Comparison of ENCODE assay signal across 8 cellular contexts in the genomic region with DNA sequence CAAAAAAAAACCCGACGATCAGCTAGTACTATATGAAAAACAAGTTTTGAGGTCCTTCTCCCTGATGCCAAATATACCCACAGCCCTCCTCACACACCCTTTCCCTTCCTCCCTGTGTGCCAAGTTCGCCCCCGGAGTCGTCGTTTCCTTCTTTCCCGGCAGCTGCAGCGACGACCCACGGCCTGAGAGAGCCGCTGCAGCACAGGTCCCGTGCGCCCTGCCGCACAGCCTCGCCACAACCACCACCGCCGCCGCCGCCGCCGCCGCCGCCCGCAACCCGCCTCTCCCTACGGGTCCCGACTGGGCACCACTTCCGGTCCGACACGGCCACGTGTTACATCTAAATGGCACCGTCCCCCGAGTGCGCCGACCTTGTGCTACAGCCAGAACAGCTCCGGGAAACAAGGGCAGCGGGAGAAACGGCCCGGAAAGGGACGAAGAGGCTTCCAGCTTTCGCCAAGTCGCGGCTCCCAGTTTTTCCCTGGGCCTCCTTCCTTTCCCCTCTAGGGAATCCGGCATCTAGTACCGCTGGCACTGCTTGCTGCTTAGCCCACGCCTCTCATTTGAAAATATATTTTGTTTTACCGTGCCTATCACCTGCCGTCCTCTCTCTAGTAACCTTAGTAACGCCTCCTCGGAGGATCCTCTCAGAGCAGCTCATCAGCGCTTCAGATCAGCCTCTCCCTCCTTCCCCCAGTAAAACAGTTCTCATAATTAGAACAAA. TPM values are rescaled to one million over a fixed set of nuclear protein-coding genes. Genes with fewer than 3 reads are reported as not detected.
DNase-seq lines count a peak whose midpoint lies in the region; ATAC-seq and TF ChIP-seq lines count a peak whose summit lies in the region.

A gene with protein sequence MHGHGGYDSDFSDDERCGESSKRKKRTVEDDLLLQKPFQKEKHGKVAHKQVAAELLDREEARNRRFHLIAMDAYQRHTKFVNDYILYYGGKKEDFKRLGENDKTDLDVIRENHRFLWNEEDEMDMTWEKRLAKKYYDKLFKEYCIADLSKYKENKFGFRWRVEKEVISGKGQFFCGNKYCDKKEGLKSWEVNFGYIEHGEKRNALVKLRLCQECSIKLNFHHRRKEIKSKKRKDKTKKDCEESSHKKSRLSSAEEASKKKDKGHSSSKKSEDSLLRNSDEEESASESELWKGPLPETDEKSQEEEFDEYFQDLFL (minus strand): TSS at position 315 of the 724 bp plus-strand sequence. CDS start 2,486 bp downstream, outside the sequence.

- no peaks in the 10 kb centered on the region for H3K27me3 Mint-ChIP-seq in chondrocyte (ENCODE audit: low read depth)

- no peaks in the 10 kb centered on the region for H3K36me3 Mint-ChIP-seq in chondrocyte (ENCODE audit: low read depth)

- H3K4me3 Mint-ChIP-seq in chondrocyte (ENCODE audit: unreplicated experiment): no peak within 1 kb of the TSS

- no peaks in the 10 kb centered on the region for H3K9me3 Mint-ChIP-seq in chondrocyte (ENCODE audit: low read depth)

- no peaks in the 10 kb centered on the region for H3K4me1 Mint-ChIP-seq in chondrocyte (ENCODE audit: low read depth)

- no peak within 1 kb of the TSS for H3K27ac Mint-ChIP-seq in chondrocyte (ENCODE audit: unreplicated experiment)

- peak; percentile 82 for TF ChIP-seq CTCF in chondrocyte (IDR thresholded peaks at IDR 0.05)

- peak; percentile 76 for ATAC-seq in GM19025 (IDR thresholded peaks at IDR 0.05; ENCODE audit: low read depth, unreplicated experiment)
- ATAC-seq in HG03280 (IDR thresholded peaks at IDR 0.05; ENCODE audit: unreplicated experiment): peak; percentile 86

- peak; percentile 68 for DNase-seq in AML-193 (lab: John Stamatoyannopoulos, UW)
- DNase-seq in NCI-H345 treated with DMSO at 0.1 percent for 48 hours (lab: John Stamatoyannopoulos, UW; ENCODE audit: unreplicated experiment): peak; percentile 51
- DNase-seq in activated CD4-positive, CD25-positive, alpha-beta regulatory T cell treated with anti-CD3 and anti-CD28 coated beads, Interleukin-2, amount 50 U/mL, for 72 hours: peak; percentile 92
- DNase-seq in chondrocyte (ENCODE audit: low spot score): peak; percentile 99
- peak; percentile 74 for DNase-seq in kidney glomerular epithelial cell (lab: John Stamatoyannopoulos, UW)
- peak; percentile 86 to 89 for DNase-seq in stimulated activated CD4-positive, alpha-beta T cell treated with anti-CD3 and anti-CD28 coated beads, Interleukin-15, amount 100 ng/mL, for 48 hours (ENCODE audit: low read depth in 2 of 2)

RNA-seq across cellular contexts. Expression of the gene that starts here (rescaled TPM):
- 11.8 to 15.2 TPM (median 13.2 TPM) in 3 replicates for total RNA-seq in chondrocyte

Comparison
In these comparisons a context has a peak if more than half of its experiments do, and no peak if none do; other contexts are left out.
1. Peak in every context shown above with its lines: DNase-seq and ATAC-seq.